In the genomic region with DNA sequence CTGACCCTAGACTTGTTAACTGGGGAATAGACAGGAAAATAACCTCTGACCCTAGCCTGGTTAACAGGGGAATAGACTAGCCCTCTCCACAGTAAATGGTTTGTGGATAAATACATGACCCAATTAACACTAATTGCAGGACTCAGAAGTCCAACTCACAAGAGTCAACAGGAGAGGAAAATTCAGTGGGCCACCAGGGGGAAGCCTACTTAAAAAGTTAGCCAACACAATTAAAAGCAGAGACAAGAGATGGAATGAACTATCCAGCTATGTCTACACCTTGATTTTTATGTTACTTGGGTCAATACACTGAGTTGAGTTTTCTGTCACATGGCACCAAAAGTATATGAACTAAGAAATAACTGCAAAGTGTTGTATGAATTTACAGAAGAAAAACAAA, we compare ENCODE assay signal across 8 cellular contexts.
DNase-seq lines count a peak whose midpoint lies in the region; ATAC-seq and TF ChIP-seq lines count a peak whose summit lies in the region.

No MANE protein-coding gene starts in this region.

- no peaks in the 10 kb centered on the region for H3K4me1 ChIP-seq in PC-9 (replicated peaks; ENCODE audit: insufficient read depth)

- H3K9me3 ChIP-seq in PC-9 (ENCODE audit: insufficient read depth, low read depth) = no peaks in the 10 kb centered on the region

- POLR2A ChIA-PET in PC-9 (lab: Charles Lee; ENCODE audit: unreplicated experiment) = interaction anchor here (0.6 kb wide), 1 partner anchor 78 kb away, joined by 3 read pairs; no protein-coding TSS in a partner anchor

- no peaks in the 10 kb centered on the region for H3F3A ChIP-seq in PC-9 (ENCODE audit: insufficient read depth, low read depth)

- no peaks in the 10 kb centered on the region for H4K20me1 ChIP-seq in PC-9 (ENCODE audit: insufficient read depth)

- no peak overlapping the region for H3K4me3 ChIP-seq in PC-9

- H3K4me1 Mint-ChIP-seq in activated naive CD8-positive, alpha-beta T cell treated with anti-CD3 and anti-CD28 coated beads for 36 hours = peaks cover 26% of the 10 kb centered on the region

- H3K27ac ChIP-seq in PC-9 = no peak overlapping the region

- H3K36me3 ChIP-seq in PC-9 (ENCODE audit: low read depth) = no peaks in the 10 kb centered on the region

- H3K4me2 ChIP-seq in PC-9 = no peak overlapping the region

- no peak overlapping the region for H2AFZ ChIP-seq in PC-9

- H3K27me3 Mint-ChIP-seq in activated naive CD8-positive, alpha-beta T cell treated with anti-CD3 and anti-CD28 coated beads for 36 hours = no peaks in the 10 kb centered on the region

- H3K4me3 Mint-ChIP-seq in activated naive CD8-positive, alpha-beta T cell treated with anti-CD3 and anti-CD28 coated beads for 36 hours = no peak overlapping the region

- no TSS peak for BruUV-seq in PC-9 (replicated peaks; lab: Mats Ljungman, UMichigan)

- no peaks in the 10 kb centered on the region for H3K27me3 ChIP-seq in PC-9 (ENCODE audit: insufficient read depth, low read depth)

- no peak overlapping the region for H3K27ac Mint-ChIP-seq in activated naive CD8-positive, alpha-beta T cell treated with anti-CD3 and anti-CD28 coated beads for 36 hours

- CTCF ChIA-PET in PC-9 (lab: Charles Lee) = interaction anchor here (1.1 kb wide), 1 partner anchor 162 kb away, joined by 4 read pairs; no protein-coding TSS in a partner anchor

- H3K36me3 Mint-ChIP-seq in activated naive CD8-positive, alpha-beta T cell treated with anti-CD3 and anti-CD28 coated beads for 36 hours = peaks cover 5% of the 10 kb centered on the region

- H3K9me3 Mint-ChIP-seq in activated naive CD8-positive, alpha-beta T cell treated with anti-CD3 and anti-CD28 coated beads for 36 hours = no peaks in the 10 kb centered on the region

- H3K79me2 ChIP-seq in PC-9 (ENCODE audit: low read depth) = no peaks in the 10 kb centered on the region

- DNase-seq in COR-L47 (lab: John Stamatoyannopoulos, UW) = peak; percentile 37
- no peak for DNase-seq in PC-9
- peak; percentile 21 for DNase-seq in activated naive CD8-positive, alpha-beta T cell treated with anti-CD3 and anti-CD28 coated beads for 36 hours
- DNase-seq in left colon = peak; percentile 29 to 65
- DNase-seq in stimulated activated CD8-positive, alpha-beta memory T cell treated with anti-CD3 and anti-CD28 coated beads, Interleukin-7, amount 100 ng/mL, for 24 hours (ENCODE audit: low read depth) = peak; percentile 11
- no peak for DNase-seq in NCI-H1048 (lab: John Stamatoyannopoulos, UW)
- no peak for DNase-seq in NCI-H1105 treated with DMSO at 0.1 percent for 48 hours (lab: John Stamatoyannopoulos, UW)

- peak; percentile 57 for ATAC-seq in GM21447 (IDR thresholded peaks at IDR 0.05; ENCODE audit: unreplicated experiment)
- ATAC-seq in left colon = peak; percentile 53

- peak; percentile 38 for TF ChIP-seq CTCF in PC-9 (conservative IDR thresholded peaks at IDR 0.05)

- intact Hi-C loops in PC-9 (cut with micrococcal nuclease; ENCODE audit: unreplicated experiment) (loop anchor here (5.0 kb wide), 1 partner anchor 159 kb away; a partner anchor contains a TSS), left colon (cut with DNase I, micrococcal nuclease) (no loop called here)

- no peaks in the 10 kb centered on the region for H3K9me2 ChIP-seq in PC-9 (ENCODE audit: insufficient read depth)

Comparison
In these comparisons a context has a peak if more than half of its experiments do, and no peak if none do; other contexts are left out.
1. DNase-seq: peak in COR-L47 (single experiment), activated naive CD8-positive, alpha-beta T cell treated with anti-CD3 and anti-CD28 coated beads for 36 hours (single experiment), left colon (2 of 2) and stimulated activated CD8-positive, alpha-beta memory T cell treated with anti-CD3 and anti-CD28 coated beads, Interleukin-7, amount 100 ng/mL, for 24 hours (single experiment); none in PC-9 (0 of 2), NCI-H1048 (single experiment) and NCI-H1105 treated with DMSO at 0.1 percent for 48 hours (single experiment).